In genomic region chr6:14638562-14638931, GRCh38 we compare ENCODE assay signal across 13 cellular contexts.
DNase-seq lines count a peak whose midpoint lies in the region; FAIRE-seq and TF ChIP-seq lines count a peak whose summit lies in the region.
"Had no signal": no experiment of that assay in that cellular context is flagged by ENCODE, and none has a peak within 500 bp of the region (broad histone marks: within the 10 kb centered on the region; RNA-seq: fewer than 3 reads in every experiment).

No MANE protein-coding gene starts in this region.

- no peak overlapping the region for H4K8ac ChIP-seq in neuronal stem cell (ENCODE audit: low read depth, low read length)

- H3K27me3 ChIP-seq in BLaER1 treated with 17β-estradiol and CSF1 and Interleukin-3, amounts not matched to agents 10 nM and 100 nM = no peaks in the 10 kb centered on the region
- peaks cover 0 to 25% (median 0%) of the 10 kb centered on the region in 3 experiments for H3K27me3 ChIP-seq in neuronal stem cell (ENCODE audit: control insufficient read depth in 3 of 3, insufficient read depth in 3 of 3, low read depth in 1 of 3, low read length in 3 of 3)

- FAIRE-seq in GM19239 (lab: Jason Lieb, UNC) = no peak
- FAIRE-seq: bronchial epithelial cell had no signal

- no peaks in the 10 kb centered on the region for H3K36me3 Mint-ChIP-seq in chondrocyte (ENCODE audit: low read depth)
- peaks cover 1% of the 10 kb centered on the region for H3K36me3 Mint-ChIP-seq in activated naive CD4-positive, alpha-beta T cell treated with anti-CD3 and anti-CD28 coated beads, Interleukin-2, amount 10 ng/mL, durations not matched to agents 7 days and 5 days

- H2AFZ ChIP-seq in neuronal stem cell (ENCODE audit: low read length) = peak overlapping the region; percentile 52

- H3K27me3 Mint-ChIP-seq in chondrocyte (ENCODE audit: low read depth) = peaks cover 9% of the 10 kb centered on the region
- H3K27me3 Mint-ChIP-seq in activated naive CD4-positive, alpha-beta T cell treated with anti-CD3 and anti-CD28 coated beads, Interleukin-2, amount 10 ng/mL, durations not matched to agents 7 days and 5 days = peaks cover 17% of the 10 kb centered on the region

- CTCF ChIA-PET in activated naive CD4-positive, alpha-beta T cell treated with anti-CD3 and anti-CD28 coated beads, Interleukin-2, amount 10 ng/mL, durations not matched to agents 7 days and 5 days (lab: Charles Lee) = no interaction called here

- H2BK120ac ChIP-seq in neuronal stem cell (ENCODE audit: low read depth, low read length) = no peak overlapping the region

- TF ChIP-seq CTCF in chondrocyte (IDR thresholded peaks at IDR 0.05) = no peak

- WGBS in neuronal stem cell (ENCODE audit: extremely low coverage in 2 of 2, insufficient read length in 2 of 2, insufficient replicate concordance in 1 of 2), 2 donors = no CpG with 5 or more reads among the region's 3 CpGs

- H3K36me3 ChIP-seq in BLaER1 treated with 17β-estradiol and CSF1 and Interleukin-3, amounts not matched to agents 10 nM and 100 nM = no peaks in the 10 kb centered on the region
- H3K36me3 ChIP-seq in neuronal stem cell (replicated peaks in 1 of 2; ENCODE audit: control insufficient read depth in 2 of 2, insufficient read depth in 2 of 2, low read length in 2 of 2) = no peaks in the 10 kb centered on the region

- no peak overlapping the region for H3K4ac ChIP-seq in neuronal stem cell (ENCODE audit: low read length)

- no peak overlapping the region for H2BK15ac ChIP-seq in neuronal stem cell (ENCODE audit: low read length)

- peak overlapping the region; percentile 84 to 97 (median 89) for H3K4me2 ChIP-seq in BLaER1 treated with 17β-estradiol and CSF1 and Interleukin-3, amounts not matched to agents 10 nM and 100 nM
- H3K4me2 ChIP-seq in neuronal stem cell (ENCODE audit: insufficient read depth, low read length, poor library complexity, severe bottlenecking) = no peak overlapping the region

- H3K4me1 ChIP-seq in BLaER1 treated with 17β-estradiol and CSF1 and Interleukin-3, amounts not matched to agents 10 nM and 100 nM = peaks cover 77 to 92% (median 86%) of the 10 kb centered on the region in 10 experiments
- peaks cover 21 to 25% of the 10 kb centered on the region in 2 donors for H3K4me1 ChIP-seq in neuronal stem cell (ENCODE audit: control insufficient read depth in 2 of 2, insufficient read depth in 1 of 2, low read depth in 1 of 2, low read length in 2 of 2)

- H2AK5ac ChIP-seq in neuronal stem cell (ENCODE audit: low read depth, low read length) = no peak overlapping the region

- H3K79me1 ChIP-seq in neuronal stem cell (ENCODE audit: low read depth, low read length) = no peaks in the 10 kb centered on the region

- no peak overlapping the region for H3K18ac ChIP-seq in neuronal stem cell (ENCODE audit: low read length)

- no peak overlapping the region for H4K91ac ChIP-seq in neuronal stem cell (ENCODE audit: low read depth, low read length, poor library complexity)

- peak overlapping the region; percentile 54 to 82 (median 73); a peak in 21 of 22 replicates for H3K9ac ChIP-seq in BLaER1 treated with 17β-estradiol and CSF1 and Interleukin-3, amounts not matched to agents 10 nM and 100 nM
- no peak overlapping the region for H3K9ac ChIP-seq in neuronal stem cell (ENCODE audit: low read depth, low read length, poor library complexity)

- H3K4me3 ChIP-seq in BLaER1 treated with 17β-estradiol and CSF1 and Interleukin-3, amounts not matched to agents 10 nM and 100 nM = peak overlapping the region; percentile 34 to 55 (median 44); a peak in 18 of 20 replicates
- no peak overlapping the region for H3K4me3 ChIP-seq in neuronal stem cell (ENCODE audit: low read length in 2 of 2)

- H3K9me3 Mint-ChIP-seq in chondrocyte (ENCODE audit: low read depth) = no peaks in the 10 kb centered on the region
- no peaks in the 10 kb centered on the region for H3K9me3 Mint-ChIP-seq in activated naive CD4-positive, alpha-beta T cell treated with anti-CD3 and anti-CD28 coated beads, Interleukin-2, amount 10 ng/mL, durations not matched to agents 7 days and 5 days

- H3K14ac ChIP-seq in neuronal stem cell (ENCODE audit: low read length) = no peak overlapping the region

- in situ Hi-C loops in KBM-7 (cut with MboI; ENCODE audit: low pct_unique_long_range_greater_than_20kb, low sequenced_read_pairs) = no loop called here

- H4K20me1 ChIP-seq in BLaER1 treated with 17β-estradiol and CSF1 and Interleukin-3, amounts not matched to agents 10 nM and 100 nM = no peaks in the 10 kb centered on the region

- no peak overlapping the region for H2BK12ac ChIP-seq in neuronal stem cell (ENCODE audit: low read length)

- no peak overlapping the region for H3K27ac Mint-ChIP-seq in chondrocyte (ENCODE audit: unreplicated experiment)
- H3K27ac Mint-ChIP-seq in activated naive CD4-positive, alpha-beta T cell treated with anti-CD3 and anti-CD28 coated beads, Interleukin-2, amount 10 ng/mL, durations not matched to agents 7 days and 5 days = no peak overlapping the region

- DNase-seq in Kasumi-1 (lab: John Stamatoyannopoulos, UW) (peak; percentile 33 to 46), chondrocyte (ENCODE audit: low spot score) (no peak), neuronal stem cell (ENCODE audit: low spot score) (no peak), GM19239 (ENCODE audit: insufficient read length, low spot score) (no peak), DMS153 treated with DMSO at 0.1 percent for 48 hours (lab: John Stamatoyannopoulos, UW; ENCODE audit: unreplicated experiment) (no peak), KBM-7 (no peak)
- DNase-seq in activated naive CD4-positive, alpha-beta T cell treated with anti-CD3 and anti-CD28 coated beads, Interleukin-2, amount 10 ng/mL, durations not matched to agents 7 days and 5 days = no peak
- DNase-seq: activated CD4-positive, alpha-beta T cell treated with anti-CD3 and anti-CD28 coated beads for 1 hour; GOT3; KG1 had no signal

- H3K4me3 Mint-ChIP-seq in chondrocyte (ENCODE audit: unreplicated experiment) = peak overlapping the region; percentile 6
- no peak overlapping the region for H3K4me3 Mint-ChIP-seq in activated naive CD4-positive, alpha-beta T cell treated with anti-CD3 and anti-CD28 coated beads, Interleukin-2, amount 10 ng/mL, durations not matched to agents 7 days and 5 days

- H3K23ac ChIP-seq in neuronal stem cell (ENCODE audit: low read depth, low read length, poor library complexity) = no peak overlapping the region

- no peaks in the 10 kb centered on the region for H3K9me3 ChIP-seq in BLaER1 treated with 17β-estradiol and CSF1 and Interleukin-3, amounts not matched to agents 10 nM and 100 nM (replicated peaks in 1 of 11)
- no peaks in the 10 kb centered on the region for H3K9me3 ChIP-seq in neuronal stem cell (replicated peaks in 1 of 2; ENCODE audit: control insufficient read depth in 2 of 2, insufficient read depth in 1 of 2, low read depth in 1 of 2, low read length in 2 of 2)

- no peak overlapping the region for H2BK5ac ChIP-seq in neuronal stem cell (ENCODE audit: low read length)

- peaks cover 16% of the 10 kb centered on the region for H3K4me1 Mint-ChIP-seq in chondrocyte (ENCODE audit: low read depth)
- H3K4me1 Mint-ChIP-seq in activated naive CD4-positive, alpha-beta T cell treated with anti-CD3 and anti-CD28 coated beads, Interleukin-2, amount 10 ng/mL, durations not matched to agents 7 days and 5 days = peaks cover 50% of the 10 kb centered on the region

- H3K27ac ChIP-seq in BLaER1 treated with 17β-estradiol and CSF1 and Interleukin-3, amounts not matched to agents 10 nM and 100 nM = peak overlapping the region; percentile 71 to 89 (median 83); a peak in 21 of 22 replicates
- H3K27ac ChIP-seq in neuronal stem cell (replicated peaks; ENCODE audit: low read length) = no peak overlapping the region
- H3K27ac ChIP-seq: C4-2B had no signal

Comparison
In these comparisons a context has a peak if more than half of its experiments do, and no peak if none do; other contexts are left out.
1. H3K4me3 ChIP-seq: peak in BLaER1 treated with 17β-estradiol and CSF1 and Interleukin-3, amounts not matched to agents 10 nM and 100 nM (10 of 10); none in neuronal stem cell (0 of 2).
2. DNase-seq: peak in Kasumi-1 (2 of 2); none in chondrocyte (single experiment), neuronal stem cell (single experiment), GM19239 (single experiment), DMS153 treated with DMSO at 0.1 percent for 48 hours (single experiment), KBM-7 (single experiment) and activated naive CD4-positive, alpha-beta T cell treated with anti-CD3 and anti-CD28 coated beads, Interleukin-2, amount 10 ng/mL, durations not matched to agents 7 days and 5 days (single experiment).